9 cellular contexts compared by ENCODE assay signal in the genomic region with DNA sequence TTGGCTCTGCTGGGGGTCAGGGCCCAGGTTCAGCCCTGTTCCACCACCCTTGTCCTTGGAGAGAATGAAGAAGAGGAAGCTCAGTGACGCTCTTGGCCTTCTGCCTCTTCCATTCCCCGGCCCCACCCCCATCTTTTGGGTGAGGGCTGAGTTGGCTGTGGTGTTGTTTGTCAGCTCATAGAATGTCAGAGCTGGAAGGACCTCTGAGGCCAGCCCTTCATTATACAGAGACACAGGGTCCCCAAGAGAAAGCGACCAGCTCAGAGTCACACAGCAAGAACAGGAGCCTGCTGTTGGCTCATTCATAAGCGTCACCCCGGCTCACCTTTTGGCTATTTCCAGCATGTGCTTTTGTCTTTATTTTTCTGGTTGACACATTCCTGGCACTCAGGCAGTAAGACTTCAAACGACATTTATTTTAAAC.
DNase-seq lines count a peak whose midpoint lies in the region; ATAC-seq and TF ChIP-seq lines count a peak whose summit lies in the region.
"Had no signal": no experiment of that assay in that cellular context is flagged by ENCODE, and none has a peak within 500 bp of the region (broad histone marks: within the 10 kb centered on the region; RNA-seq: fewer than 3 reads in every experiment).

No MANE protein-coding gene starts in this region.

- H3K9me3 Mint-ChIP-seq in activated CD8-positive, alpha-beta T cell treated with anti-CD3 and anti-CD28 coated beads for 36 hours: no peaks in the 10 kb centered on the region

- TF ChIP-seq CTCF in activated CD8-positive, alpha-beta T cell treated with anti-CD3 and anti-CD28 coated beads for 36 hours (IDR thresholded peaks at IDR 0.05): no peak
- no peak for TF ChIP-seq CTCF in right lobe of liver (IDR thresholded peaks at IDR 0.05)
- no peak for TF ChIP-seq CTCF in stomach (IDR thresholded peaks at IDR 0.05)

- H3K27me3 ChIP-seq in right lobe of liver: no peaks in the 10 kb centered on the region
- H3K27me3 ChIP-seq in stomach: no peaks in the 10 kb centered on the region

- no peak overlapping the region for H3K4me3 Mint-ChIP-seq in activated CD8-positive, alpha-beta T cell treated with anti-CD3 and anti-CD28 coated beads for 36 hours

- in situ Hi-C loops in KBM-7 (cut with MboI; ENCODE audit: low pct_unique_long_range_greater_than_20kb, low sequenced_read_pairs): no loop called here

- no peak for TF ChIP-seq EP300 in stomach (IDR thresholded peaks at IDR 0.05)

- H3K9me3 ChIP-seq in right lobe of liver: no peaks in the 10 kb centered on the region
- H3K9me3 ChIP-seq in stomach: no peaks in the 10 kb centered on the region

- H3K36me3 ChIP-seq in right lobe of liver (peaks cover 0 to 50% (median 16%) of the 10 kb centered on the region in 4 donors), stomach (peaks cover 44 to 97% (median 82%) of the 10 kb centered on the region in 4 donors)

- intact Hi-C loops in activated CD8-positive, alpha-beta T cell treated with anti-CD3 and anti-CD28 coated beads for 36 hours (cut with micrococcal nuclease): no loop called here
- intact Hi-C loops in right lobe of liver (cut with DNase I): no loop called here
- intact Hi-C loops in stomach (cut with DNase I; ENCODE audit: low total_unique reads): no loop called here

- H3K27me3 Mint-ChIP-seq in activated CD8-positive, alpha-beta T cell treated with anti-CD3 and anti-CD28 coated beads for 36 hours: no peaks in the 10 kb centered on the region

- peaks cover 22% of the 10 kb centered on the region for H3K36me3 Mint-ChIP-seq in activated CD8-positive, alpha-beta T cell treated with anti-CD3 and anti-CD28 coated beads for 36 hours (ENCODE audit: low read depth)

- DNase-seq in KBM-7: peak; percentile 81
- no peak for DNase-seq in activated CD8-positive, alpha-beta T cell treated with anti-CD3 and anti-CD28 coated beads for 36 hours
- no peak for DNase-seq in right lobe of liver
- DNase-seq in stomach: no peak
- no peak for DNase-seq in NCI-H146 treated with DMSO at 0.1 percent for 48 hours (lab: John Stamatoyannopoulos, UW; ENCODE audit: unreplicated experiment)
- DNase-seq in activated CD4-positive, alpha-beta T cell treated with anti-CD3 and anti-CD28 coated beads, Interleukin-2, amount 50 U/mL, for 48 hours: no peak
- DNase-seq: activated gamma-delta T cell, NCI-H2029 treated with DMSO at 0.1 percent for 48 hours had no signal

- H3K4me1 Mint-ChIP-seq in activated CD8-positive, alpha-beta T cell treated with anti-CD3 and anti-CD28 coated beads for 36 hours (ENCODE audit: low read depth): peaks cover 12% of the 10 kb centered on the region

- CTCF ChIA-PET in activated CD8-positive, alpha-beta T cell treated with anti-CD3 and anti-CD28 coated beads for 36 hours (lab: Charles Lee): no interaction called here

- H3K4me1 ChIP-seq in right lobe of liver (no peaks in the 10 kb centered on the region), stomach (peaks cover 12 to 57% (median 34%) of the 10 kb centered on the region in 4 donors)

- ATAC-seq in activated CD8-positive, alpha-beta T cell treated with anti-CD3 and anti-CD28 coated beads for 36 hours: peak; percentile 10
- peak; percentile 30 to 71 (median 44) for ATAC-seq in right lobe of liver
- ATAC-seq in GM19455 (IDR thresholded peaks at IDR 0.05; ENCODE audit: unreplicated experiment): no peak

- H3K27ac ChIP-seq in right lobe of liver (no peak overlapping the region), stomach (peak overlapping the region in 4 of 5 donors; percentile 18 to 68 (median 40))

- peak overlapping the region; percentile 34 for H3K27ac Mint-ChIP-seq in activated CD8-positive, alpha-beta T cell treated with anti-CD3 and anti-CD28 coated beads for 36 hours

- WGBS in right lobe of liver (ENCODE audit: insufficient coverage, low coverage, low lambda C conversion rate, missing lambda C conversion rate): 68% methylated on average over 5 of the region's 6 CpGs
- 43 to 70% (median 56%) methylated on average over 6 of the region's 6 CpGs for WGBS in stomach, 5 donors

- POLR2A ChIA-PET in activated CD8-positive, alpha-beta T cell treated with anti-CD3 and anti-CD28 coated beads for 36 hours (lab: Charles Lee): interaction anchor here (2.0 kb wide), 1 partner anchor 8 kb away, joined by 6 read pairs; no protein-coding TSS in a partner anchor

- no peak for TF ChIP-seq POLR2A in right lobe of liver (IDR thresholded peaks at IDR 0.05)
- TF ChIP-seq POLR2A in stomach (IDR thresholded peaks at IDR 0.05): no peak

- H3K4me3 ChIP-seq in right lobe of liver: no peak overlapping the region
- no peak overlapping the region for H3K4me3 ChIP-seq in stomach

Comparison
In these comparisons a context has a peak if more than half of its experiments do, and no peak if none do; other contexts are left out.
1. H3K27ac ChIP-seq: peak in stomach (4 of 5); none in right lobe of liver (0 of 3).